Comparison of ENCODE assay signal across 9 cellular contexts in genomic region chr17:70144260-70144846, GRCh38. TPM values are rescaled to one million over a fixed set of nuclear protein-coding genes. Genes with fewer than 3 reads are reported as not detected.
DNase-seq lines count a peak whose midpoint lies in the region; TF ChIP-seq lines count a peak whose summit lies in the region.
"Had no signal": no experiment of that assay in that cellular context is flagged by ENCODE, and none has a peak within 500 bp of the region (broad histone marks: within the 10 kb centered on the region; RNA-seq: fewer than 3 reads in every experiment).

No MANE protein-coding gene starts in this region.

- peaks cover 0 to 1% (median 0%) of the 10 kb centered on the region in 3 donors for H3K27me3 Mint-ChIP-seq in immature natural killer cell (ENCODE audit: low read depth in 3 of 3)

- H3F3A ChIP-seq in neural cell (ENCODE audit: insufficient read depth, low read length, poor library complexity, severe bottlenecking), result no peaks in the 10 kb centered on the region

- H3K9me2 ChIP-seq in neural cell (ENCODE audit: insufficient read depth, low read length), result no peaks in the 10 kb centered on the region

- TF ChIP-seq EP300 in neural cell (conservative IDR thresholded peaks at IDR 0.05; ENCODE audit: poor library complexity, severe bottlenecking), result no peak

- H3K9me3 Mint-ChIP-seq in immature natural killer cell, result peaks cover 0 to 4% (median 0%) of the 10 kb centered on the region in 6 donors

- H3K79me2 ChIP-seq in neural cell (replicated peaks; ENCODE audit: insufficient read depth, low read length), result no peaks in the 10 kb centered on the region

- no peak overlapping the region for H3K9ac ChIP-seq in neural cell (ENCODE audit: low read length)

- TF ChIP-seq RAD21 in neural cell (conservative IDR thresholded peaks at IDR 0.05), result peak; percentile 79

- peak overlapping the region; percentile 25 for H3K27ac ChIP-seq in neural cell (ENCODE audit: low read length)
- H3K27ac ChIP-seq: SK-N-MC had no signal

- TF ChIP-seq CTCF in cardiac fibroblast (IDR thresholded peaks at IDR 0.05; ENCODE audit: low read depth, low read length) (peak; percentile 37), neural cell (IDR thresholded peaks at IDR 0.05; ENCODE audit: poor library complexity, severe bottlenecking) (peak; percentile 77)

- no peak overlapping the region for H3K4me3 Mint-ChIP-seq in immature natural killer cell

- H3K36me3 ChIP-seq in neural cell (ENCODE audit: insufficient read depth, low read length), result no peaks in the 10 kb centered on the region

- H3K4me3 ChIP-seq in cardiac fibroblast (replicated peaks in 1 of 2; ENCODE audit: low read depth in 2 of 2, low read length in 2 of 2), result no peak overlapping the region
- H3K4me3 ChIP-seq in neural cell (ENCODE audit: low read length), result no peak overlapping the region
- H3K4me3 ChIP-seq: SK-N-MC had no signal

- H3K27ac Mint-ChIP-seq in immature natural killer cell, result no peak overlapping the region

- in situ Hi-C loops in KBM-7 (cut with MboI; ENCODE audit: low pct_unique_long_range_greater_than_20kb, low sequenced_read_pairs), result no loop called here

- no peaks in the 10 kb centered on the region for H4K20me1 ChIP-seq in neural cell (ENCODE audit: insufficient read depth)

- H3K4me2 ChIP-seq in neural cell (ENCODE audit: low read length), result no peak overlapping the region

- DNase-seq in DMS53 (lab: John Stamatoyannopoulos, UW) (peak; percentile 56), KBM-7 (peak; percentile 31), cardiac fibroblast (ENCODE audit: low read depth in 2 of 2) (peak; percentile 56 to 70), mucosa of gallbladder (ENCODE audit: low spot score) (no peak), NCI-H187 (lab: John Stamatoyannopoulos, UW) (no peak), RPMI8226 (no peak), immature natural killer cell (no peak)

- no peaks in the 10 kb centered on the region for H3K9me3 ChIP-seq in neural cell (ENCODE audit: low read length)

- H3K36me3 Mint-ChIP-seq in immature natural killer cell, result no peaks in the 10 kb centered on the region

- H2AFZ ChIP-seq in neural cell (ENCODE audit: low read depth, low read length), result no peak overlapping the region

- H3K27me3 ChIP-seq in neural cell (ENCODE audit: insufficient read depth, low read depth, low read length), result no peaks in the 10 kb centered on the region

- H3K4me1 Mint-ChIP-seq in immature natural killer cell, result no peaks in the 10 kb centered on the region

TF ChIP-seq in neural cell, 6 proteins besides CTCF, POLR2A, EP300 and RAD21:
- no peak for TF ChIP-seq MXI1 (conservative IDR thresholded peaks at IDR 0.05; ENCODE audit: poor library complexity, severe bottlenecking)
- TF ChIP-seq TAF1 (IDR thresholded peaks at IDR 0.05; ENCODE audit: low read depth), result no peak
- no peak for TF ChIP-seq POLR2AphosphoS5 (IDR thresholded peaks at IDR 0.05)
- TF ChIP-seq REST (IDR thresholded peaks at IDR 0.05; ENCODE audit: borderline replicate concordance), result peak; percentile 64
- no peak for TF ChIP-seq EZH2 (IDR thresholded peaks at IDR 0.05; ENCODE audit: borderline replicate concordance, insufficient read depth, low read length, poor library complexity, severe bottlenecking)
- TF ChIP-seq SMC3 (conservative IDR thresholded peaks at IDR 0.05; ENCODE audit: poor library complexity), result peak; percentile 87
TF ChIP-seq in neural cell: peak in this region for 2.

RNA-seq across cellular contexts. Expression of gene KCNJ2, which starts 25.0 kb away (rescaled TPM):
- polyA plus RNA-seq in neural cell (1.5 and 2.3 TPM in 2 replicates), immature natural killer cell (not detected)
- polyA minus RNA-seq in neural cell, result 8.0 and 8.5 TPM in 2 replicates
- 2.5 TPM for total RNA-seq in mucosa of gallbladder

Comparison
In these comparisons a context has a peak if more than half of its experiments do, and no peak if none do; other contexts are left out.
1. DNase-seq: peak in DMS53 (single experiment), KBM-7 (single experiment) and cardiac fibroblast (2 of 2); none in mucosa of gallbladder (single experiment), NCI-H187 (0 of 2), RPMI8226 (single experiment) and immature natural killer cell (0 of 3).